In genomic region chr3:100941451-100941850, GRCh38 we compare ENCODE assay signal across 23 cellular contexts. TPM values are rescaled to one million over a fixed set of nuclear protein-coding genes. Genes with fewer than 3 reads are reported as not detected.
"Had no signal": no experiment of that assay in that cellular context is flagged by ENCODE, and none has a peak within 500 bp of the region (broad histone marks: within the 10 kb centered on the region; RNA-seq: fewer than 3 reads in every experiment).

No MANE protein-coding gene starts in this region.

- DNase-seq: activated CD4-positive, alpha-beta T cell treated with anti-CD3 and anti-CD28 coated beads for 1 hour; activated CD8-positive, alpha-beta memory T cell treated with anti-CD3 and anti-CD28 coated beads for 24 hours; activated CD8-positive, alpha-beta memory T cell treated with anti-CD3 and anti-CD28 coated beads, Interleukin-2, amount 50 U/mL, for 48 hours; activated effector memory CD4-positive, alpha-beta T cell treated with anti-CD3 and anti-CD28 coated beads, Interleukin-2, amount 50 U/mL, for 16 hours; activated T-cell treated with anti-CD3 and anti-CD28 coated beads, Interleukin-2, amount 50 U/mL, for 72 hours; adrenal gland; dermis blood vessel endothelial cell; effector memory CD4-positive, alpha-beta T cell; head of caudate nucleus; kidney glomerular epithelial cell; mesendoderm; natural killer cell; pancreas; sigmoid colon; stimulated activated naive B cell treated with anti-CD40 and anti-IgM and Interleukin-4, amounts not matched to agents 10 μg/mL and 1 μg/mL and 100 μg/mL, for 72 hours; SW 1271; T-helper 2 cell; trophoblast cell; WERI-Rb-1 had no signal

- H3K27ac ChIP-seq: adrenal gland, pancreas, sigmoid colon, vagina, WERI-Rb-1 had no signal

- ATAC-seq: activated T-cell treated with anti-CD3 and anti-CD28 coated beads, Interleukin-2, amount 50 U/mL, for 72 hours; natural killer cell; pancreas; stimulated activated naive B cell treated with anti-CD40 and anti-IgM and Interleukin-4, amounts not matched to agents 10 μg/mL and 1 μg/mL and 100 μg/mL, for 72 hours had no signal

- H3K4me1 ChIP-seq: adrenal gland, pancreas, sigmoid colon had no signal

- FAIRE-seq: astrocyte, endothelial cell of umbilical vein, frontal cortex, pancreas had no signal

- H3K36me3 ChIP-seq: adrenal gland, pancreas, sigmoid colon, vagina, WERI-Rb-1 had no signal

- H3K4me3 ChIP-seq: adrenal gland, pancreas, sigmoid colon, vagina had no signal

- H3K9me3 ChIP-seq: adrenal gland, pancreas, sigmoid colon, vagina had no signal

- H3K27me3 ChIP-seq: adrenal gland, pancreas, sigmoid colon, vagina had no signal

RNA-seq across cellular contexts. Expression of gene ABI3BP, which starts 51.8 kb away (rescaled TPM):
- total RNA-seq: activated T-cell treated with anti-CD3 and anti-CD28 coated beads, Interleukin-2, amount 50 U/mL, for 72 hours; natural killer cell had no signal
